ENCODE assay signal across 15 cellular contexts in genomic region chr4:125762537-125762936, GRCh38.
A peak's percentile ranks its signal among the peaks of the same experiment; 100 is the strongest.
DNase-seq lines count a peak whose midpoint lies in the region; ATAC-seq and TF ChIP-seq lines count a peak whose summit lies in the region.
"Had no signal": no experiment of that assay in that cellular context is flagged by ENCODE, and none has a peak within 500 bp of the region (broad histone marks: within the 10 kb centered on the region; RNA-seq: fewer than 3 reads in every experiment).

No MANE protein-coding gene starts in this region.

- POLR2A ChIA-PET in SK-N-SH (lab: Yijun Ruan, JAX), result no interaction called here

- no peaks in the 10 kb centered on the region for H3K9me3 ChIP-seq in SK-N-SH

- H3K9me3 Mint-ChIP-seq in endothelial cell (ENCODE audit: unreplicated experiment) (no peaks in the 10 kb centered on the region), type B pancreatic cell (no peaks in the 10 kb centered on the region)
- H3K9me3 Mint-ChIP-seq: stimulated activated memory B cell treated with anti-CD40 and anti-IgM and Interleukin-4, amounts not matched to agents 10 μg/mL and 1 μg/mL and 100 μg/mL, for 72 hours; T-helper 1 cell treated with Interleukin-12 subunit alpha and Interleukin-12 subunit beta and Interleukin-4 antibody, amounts not matched to agents 30 μg/mL and 1 μg/mL, for 36 hours had no signal

- H3K4me2 ChIP-seq in SK-N-SH, result no peak overlapping the region

- ATAC-seq in SK-N-SH treated with all-trans-retinoic acid at 6 μM for 48 hours (no peak), HG03520 (IDR thresholded peaks at IDR 0.05; ENCODE audit: unreplicated experiment) (no peak)
- ATAC-seq: stimulated activated memory B cell treated with anti-CD40 and anti-IgM and Interleukin-4, amounts not matched to agents 10 μg/mL and 1 μg/mL and 100 μg/mL, for 72 hours had no signal

- no peak overlapping the region for H3K27ac Mint-ChIP-seq in endothelial cell (ENCODE audit: unreplicated experiment)
- no peak overlapping the region for H3K27ac Mint-ChIP-seq in type B pancreatic cell
- H3K27ac Mint-ChIP-seq: stimulated activated memory B cell treated with anti-CD40 and anti-IgM and Interleukin-4, amounts not matched to agents 10 μg/mL and 1 μg/mL and 100 μg/mL, for 72 hours; T-helper 1 cell treated with Interleukin-12 subunit alpha and Interleukin-12 subunit beta and Interleukin-4 antibody, amounts not matched to agents 30 μg/mL and 1 μg/mL, for 36 hours had no signal

- TF ChIP-seq CTCF in SK-N-SH (IDR thresholded peaks at IDR 0.05) (peak; percentile 31), endothelial cell (IDR thresholded peaks at IDR 0.05; ENCODE audit: unreplicated experiment) (peak; percentile 21), type B pancreatic cell (conservative IDR thresholded peaks at IDR 0.05) (peak; percentile 47)

- no peaks in the 10 kb centered on the region for H3F3A ChIP-seq in SK-N-SH (replicated peaks; ENCODE audit: insufficient read depth)

- H3K4me1 ChIP-seq in SK-N-SH (ENCODE audit: control insufficient read depth in 1 of 2, insufficient read depth in 2 of 2, low read depth in 1 of 2, low read length in 1 of 2), result peaks cover 0 to 7% of the 10 kb centered on the region in 2 experiments; a peak in 2 of 4 replicates

- 77% methylated on average over 3 of the region's 3 CpGs for WGBS in SK-N-SH (ENCODE audit: low lambda C conversion rate)

- 0 out of 2 replicates have a peak, but pooled peaks have one; percentile 13 for TF ChIP-seq RAD21 in SK-N-SH (IDR thresholded peaks at IDR 0.05; ENCODE audit: low read length)

- DNase-seq in SK-N-SH (no peak), RKO (ENCODE audit: low spot score) (peak; percentile 9), endothelial cell (ENCODE audit: low spot score) (no peak), type B pancreatic cell (ENCODE audit: extremely low spot score, unreplicated experiment) (no peak), NCI-H2081 (lab: John Stamatoyannopoulos, UW) (no peak)
- DNase-seq in stimulated activated naive CD4-positive, alpha-beta T cell treated with Interleukin-2 at 50 U/mL for 16 hours (lab: John Stamatoyannopoulos, UW), result no peak
- DNase-seq: activated CD4-positive, CD25-positive, alpha-beta regulatory T cell treated with anti-CD3 and anti-CD28 coated beads, Interleukin-2, amount 50 U/mL, for 72 hours; activated gamma-delta T cell; MM.1S; NCI-H187 treated with DMSO at 0.1 percent for 48 hours; trophoblast cell had no signal

- H3K4me1 Mint-ChIP-seq in endothelial cell (ENCODE audit: unreplicated experiment) (peaks cover 4% of the 10 kb centered on the region), type B pancreatic cell (ENCODE audit: unreplicated experiment) (no peaks in the 10 kb centered on the region)
- H3K4me1 Mint-ChIP-seq: stimulated activated memory B cell treated with anti-CD40 and anti-IgM and Interleukin-4, amounts not matched to agents 10 μg/mL and 1 μg/mL and 100 μg/mL, for 72 hours had no signal

- no peak overlapping the region for H3K27ac ChIP-seq in SK-N-SH (ENCODE audit: low read depth in 2 of 2, low read length in 1 of 2)

- no peak overlapping the region for H3K4me3 Mint-ChIP-seq in endothelial cell (ENCODE audit: unreplicated experiment)
- H3K4me3 Mint-ChIP-seq in type B pancreatic cell, result no peak overlapping the region
- H3K4me3 Mint-ChIP-seq: stimulated activated memory B cell treated with anti-CD40 and anti-IgM and Interleukin-4, amounts not matched to agents 10 μg/mL and 1 μg/mL and 100 μg/mL, for 72 hours; T-helper 1 cell treated with Interleukin-12 subunit alpha and Interleukin-12 subunit beta and Interleukin-4 antibody, amounts not matched to agents 30 μg/mL and 1 μg/mL, for 36 hours had no signal

- no peaks in the 10 kb centered on the region for H3K79me2 ChIP-seq in SK-N-SH (ENCODE audit: insufficient read depth)

- H3K9me2 ChIP-seq in SK-N-SH, result no peaks in the 10 kb centered on the region

- H3K36me3 Mint-ChIP-seq in endothelial cell (ENCODE audit: low read depth, unreplicated experiment), result no peaks in the 10 kb centered on the region
- H3K36me3 Mint-ChIP-seq in type B pancreatic cell, result no peaks in the 10 kb centered on the region
- H3K36me3 Mint-ChIP-seq: stimulated activated memory B cell treated with anti-CD40 and anti-IgM and Interleukin-4, amounts not matched to agents 10 μg/mL and 1 μg/mL and 100 μg/mL, for 72 hours had no signal

- no peaks in the 10 kb centered on the region for H3K36me3 ChIP-seq in SK-N-SH (replicated peaks in 1 of 2; ENCODE audit: control insufficient read depth in 1 of 2, insufficient read depth in 2 of 2, low read length in 1 of 2)

- CTCF ChIA-PET in SK-N-SH (lab: Yijun Ruan, JAX), result interaction anchor here (1.1 kb wide), 1 partner anchor 19 kb away, joined by 3 read pairs; no protein-coding TSS in a partner anchor

- no peak overlapping the region for H2AFZ ChIP-seq in SK-N-SH (ENCODE audit: low read depth)

- peaks cover 1% of the 10 kb centered on the region for H3K27me3 Mint-ChIP-seq in endothelial cell (ENCODE audit: unreplicated experiment)
- peaks cover 27% of the 10 kb centered on the region for H3K27me3 Mint-ChIP-seq in type B pancreatic cell
- H3K27me3 Mint-ChIP-seq: stimulated activated memory B cell treated with anti-CD40 and anti-IgM and Interleukin-4, amounts not matched to agents 10 μg/mL and 1 μg/mL and 100 μg/mL, for 72 hours had no signal

- H3K27me3 ChIP-seq in SK-N-SH (ENCODE audit: insufficient read depth), result no peaks in the 10 kb centered on the region

- TF ChIP-seq EP300 in SK-N-SH (IDR thresholded peaks at IDR 0.05; ENCODE audit: borderline replicate concordance in 1 of 2, low read depth in 1 of 2, low read length in 1 of 2), result no peak

- no peaks in the 10 kb centered on the region for H4K20me1 ChIP-seq in SK-N-SH (ENCODE audit: insufficient read depth)

- no peak overlapping the region for H3K4me3 ChIP-seq in SK-N-SH (ENCODE audit: low read depth in 2 of 2, low read length in 1 of 2)

- no peak overlapping the region for H3K9ac ChIP-seq in SK-N-SH

TF ChIP-seq in SK-N-SH, 30 proteins besides CTCF, POLR2A, EP300 and RAD21:
- TF ChIP-seq TEAD4 (IDR thresholded peaks at IDR 0.05; ENCODE audit: borderline replicate concordance, insufficient read depth) (no peak), TCF12 (IDR thresholded peaks at IDR 0.05) (no peak), FOSL2 (IDR thresholded peaks at IDR 0.05; ENCODE audit: borderline replicate concordance, low read depth) (no peak), POLR2AphosphoS5 (IDR thresholded peaks at IDR 0.05; ENCODE audit: low read depth, low read length) (no peak), YY1 (IDR thresholded peaks at IDR 0.05; ENCODE audit: low read depth) (no peak)
- TF ChIP-seq, protein P1, sequence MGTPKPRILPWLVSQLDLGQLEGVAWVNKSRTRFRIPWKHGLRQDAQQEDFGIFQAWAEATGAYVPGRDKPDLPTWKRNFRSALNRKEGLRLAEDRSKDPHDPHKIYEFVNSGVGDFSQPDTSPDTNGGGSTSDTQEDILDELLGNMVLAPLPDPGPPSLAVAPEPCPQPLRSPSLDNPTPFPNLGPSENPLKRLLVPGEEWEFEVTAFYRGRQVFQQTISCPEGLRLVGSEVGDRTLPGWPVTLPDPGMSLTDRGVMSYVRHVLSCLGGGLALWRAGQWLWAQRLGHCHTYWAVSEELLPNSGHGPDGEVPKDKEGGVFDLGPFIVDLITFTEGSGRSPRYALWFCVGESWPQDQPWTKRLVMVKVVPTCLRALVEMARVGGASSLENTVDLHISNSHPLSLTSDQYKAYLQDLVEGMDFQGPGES (IDR thresholded peaks at IDR 0.05; ENCODE audit: low read depth, low read length), result no peak
- TF ChIP-seq, protein P2, sequence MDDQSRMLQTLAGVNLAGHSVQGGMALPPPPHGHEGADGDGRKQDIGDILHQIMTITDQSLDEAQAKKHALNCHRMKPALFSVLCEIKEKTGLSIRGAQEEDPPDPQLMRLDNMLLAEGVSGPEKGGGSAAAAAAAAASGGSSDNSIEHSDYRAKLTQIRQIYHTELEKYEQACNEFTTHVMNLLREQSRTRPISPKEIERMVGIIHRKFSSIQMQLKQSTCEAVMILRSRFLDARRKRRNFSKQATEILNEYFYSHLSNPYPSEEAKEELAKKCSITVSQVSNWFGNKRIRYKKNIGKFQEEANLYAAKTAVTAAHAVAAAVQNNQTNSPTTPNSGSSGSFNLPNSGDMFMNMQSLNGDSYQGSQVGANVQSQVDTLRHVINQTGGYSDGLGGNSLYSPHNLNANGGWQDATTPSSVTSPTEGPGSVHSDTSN (IDR thresholded peaks at IDR 0.05), result no peak

TF ChIP-seq in SK-N-SH treated with all-trans-retinoic acid at 6 μM for 48 hours, 23 proteins besides CTCF, POLR2A, EP300 and RAD21 (continues in another document):
- no peak for TF ChIP-seq OSR1 (CRISPR knock-in tag; IDR thresholded peaks at IDR 0.05)
- TF ChIP-seq CREB5 (CRISPR knock-in tag; IDR thresholded peaks at IDR 0.05; ENCODE audit: low read depth), result no peak
- no peak for TF ChIP-seq PPARA (CRISPR knock-in tag; IDR thresholded peaks at IDR 0.05; ENCODE audit: borderline replicate concordance)
- TF ChIP-seq ZC3H10 (CRISPR knock-in tag; IDR thresholded peaks at IDR 0.05), result no peak
- TF ChIP-seq RARB (CRISPR knock-in tag; IDR thresholded peaks at IDR 0.05), result no peak
- no peak for TF ChIP-seq CSDC2 (CRISPR knock-in tag; IDR thresholded peaks at IDR 0.05)
- TF ChIP-seq ZNF565 (CRISPR knock-in tag; conservative IDR thresholded peaks at IDR 0.05; ENCODE audit: low read depth), result no peak
- TF ChIP-seq SNAI2 (CRISPR knock-in tag; IDR thresholded peaks at IDR 0.05), result no peak
